In the genomic region with DNA sequence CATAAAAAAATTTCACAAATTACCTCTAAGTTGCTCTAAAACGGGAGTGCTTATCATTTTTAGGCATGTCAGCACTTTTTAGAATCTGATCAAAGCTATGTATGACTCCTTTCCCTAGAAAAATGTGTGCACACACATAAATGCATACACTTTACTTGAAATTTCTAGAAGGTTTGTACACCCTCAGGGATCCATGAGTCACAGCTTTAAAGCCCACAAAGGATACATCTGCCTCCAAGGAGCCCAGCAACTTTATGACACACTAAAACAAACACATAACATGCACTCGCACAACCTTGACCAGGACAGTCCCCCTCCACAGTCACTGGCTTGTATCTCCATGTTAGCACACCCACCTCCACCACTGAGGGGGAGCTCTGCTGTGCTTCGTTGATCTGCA, we compare ENCODE assay signal across 12 cellular contexts.
DNase-seq lines count a peak whose midpoint lies in the region; ATAC-seq, FAIRE-seq and TF ChIP-seq lines count a peak whose summit lies in the region.
"Had no signal": no experiment of that assay in that cellular context is flagged by ENCODE, and none has a peak within 500 bp of the region (broad histone marks: within the 10 kb centered on the region; RNA-seq: fewer than 3 reads in every experiment).

No MANE protein-coding gene starts in this region.

- no peaks in the 10 kb centered on the region for H3K9me3 ChIP-seq in CD8-positive, alpha-beta memory T cell (ENCODE audit: low read length)
- no peaks in the 10 kb centered on the region for H3K9me3 ChIP-seq in KOPT-K1 (ENCODE audit: insufficient read depth, low read length, poor library complexity, severe bottlenecking)
- H3K9me3 ChIP-seq in K562 (replicated peaks; ENCODE audit: control insufficient read depth, insufficient read depth, low read depth, low read length) = no peaks in the 10 kb centered on the region
- H3K9me3 ChIP-seq in mesenchymal stem cell (ENCODE audit: control insufficient read depth, low read length) = no peaks in the 10 kb centered on the region

- H3K27me3 Mint-ChIP-seq in CD8-positive, alpha-beta memory T cell = peaks cover 0 to 4% of the 10 kb centered on the region in 2 donors

- in situ Hi-C loops in K562 (cut with MboI) = no loop called here

- no peak overlapping the region for H2AK5ac ChIP-seq in mesenchymal stem cell (ENCODE audit: low read length, severe bottlenecking)

- no peak overlapping the region for H3K14ac ChIP-seq in mesenchymal stem cell (ENCODE audit: low read length in 2 of 2)

- no peak overlapping the region for H3K23ac ChIP-seq in mesenchymal stem cell (ENCODE audit: low read length in 2 of 2)

- H3K9me3 Mint-ChIP-seq in CD8-positive, alpha-beta memory T cell = no peaks in the 10 kb centered on the region
- H3K9me3 Mint-ChIP-seq: activated naive CD4-positive, alpha-beta T cell treated with anti-CD3 and anti-CD28 coated beads for 36 hours; naive thymus-derived CD8-positive, alpha-beta T cell had no signal

- FAIRE-seq in K562 (lab: Jason Lieb, UNC) = no peak

- H4K8ac ChIP-seq in mesenchymal stem cell (ENCODE audit: low read length) = no peak overlapping the region

- TF ChIP-seq RAD21 in K562 (CRISPR knock-in tag; conservative IDR thresholded peaks at IDR 0.05 in 1 of 2, IDR thresholded peaks at IDR 0.05 in 1 of 2) = no peak

- CTCF ChIA-PET in CD8-positive, alpha-beta memory T cell (lab: Charles Lee) = no interaction called here
- CTCF ChIA-PET in K562 (lab: Yijun Ruan, JAX; ENCODE audit: low intra/inter-chr PET ratio) = no interaction called here

- peak overlapping the region in 1 of 8 donors; percentile 44 for H3K27ac Mint-ChIP-seq in CD8-positive, alpha-beta memory T cell
- H3K27ac Mint-ChIP-seq: activated naive CD4-positive, alpha-beta T cell treated with anti-CD3 and anti-CD28 coated beads for 36 hours had no signal

- H3K4ac ChIP-seq in mesenchymal stem cell (ENCODE audit: low read depth in 1 of 2, low read length in 2 of 2) = no peak overlapping the region

- peak overlapping the region in 1 of 2 experiments; percentile 75 for H3K18ac ChIP-seq in mesenchymal stem cell (ENCODE audit: low read depth in 1 of 2, low read length in 2 of 2)

- H4K20me1 ChIP-seq in K562 (replicated peaks; ENCODE audit: control insufficient read depth, insufficient read depth, low read length) = no peaks in the 10 kb centered on the region

- H3K79me2 ChIP-seq in K562 (ENCODE audit: control insufficient read depth, insufficient read depth, low read length) = no peaks in the 10 kb centered on the region

- WGBS in K562 (ENCODE audit: insufficient coverage, low coverage, missing lambda C conversion rate) = 0% methylated on average over 2 of the region's 3 CpGs
- WGBS in mesenchymal stem cell = 8% methylated on average over 2 of the region's 3 CpGs

- H3K9me1 ChIP-seq in K562 (ENCODE audit: control insufficient read depth, insufficient read depth, low read length) = no peaks in the 10 kb centered on the region

- H3K4me3 Mint-ChIP-seq in CD8-positive, alpha-beta memory T cell = peak overlapping the region in 5 of 7 donors; percentile 64 to 71 (median 69)
- H3K4me3 Mint-ChIP-seq: activated naive CD4-positive, alpha-beta T cell treated with anti-CD3 and anti-CD28 coated beads for 36 hours had no signal

- H3K27me3 ChIP-seq in CD8-positive, alpha-beta memory T cell (ENCODE audit: insufficient read depth, low read length, poor library complexity, severe bottlenecking) = no peaks in the 10 kb centered on the region
- H3K27me3 ChIP-seq in K562 (ENCODE audit: control insufficient read depth in 2 of 2, insufficient read depth in 2 of 2, low read length in 2 of 2) (no peaks in the 10 kb centered on the region), mesenchymal stem cell (ENCODE audit: control insufficient read depth in 1 of 2, insufficient read depth in 1 of 2, low read length in 2 of 2) (no peaks in the 10 kb centered on the region)

- TF ChIP-seq EP300 in K562 (IDR thresholded peaks at IDR 0.05; ENCODE audit: low read length) = no peak

- POLR2A ChIA-PET in CD8-positive, alpha-beta memory T cell (lab: Charles Lee) = no interaction called here
- POLR2A ChIA-PET in K562 (lab: Yijun Ruan, JAX) = no interaction called here

- no peak overlapping the region for H2BK120ac ChIP-seq in mesenchymal stem cell (ENCODE audit: low read depth, low read length)

- BruUV-seq in K562 (replicated peaks; lab: Mats Ljungman, UMichigan) = no TSS peak

- no peak overlapping the region for H3K4me3 ChIP-seq in CD8-positive, alpha-beta memory T cell (ENCODE audit: low read length)
- no peak overlapping the region for H3K4me3 ChIP-seq in K562
- H3K4me3 ChIP-seq in mesenchymal stem cell (ENCODE audit: insufficient read depth in 1 of 2, low read depth in 1 of 2, low read length in 2 of 2) = no peak overlapping the region

- H3K4me2 ChIP-seq in K562 (ENCODE audit: insufficient read depth, low read length) (no peak overlapping the region), mesenchymal stem cell (ENCODE audit: low read length, poor library complexity, severe bottlenecking) (no peak overlapping the region)

- H3K79me1 ChIP-seq in mesenchymal stem cell (replicated peaks; ENCODE audit: low read length, poor library complexity, severe bottlenecking) = no peaks in the 10 kb centered on the region

- no peaks in the 10 kb centered on the region for H3K36me3 ChIP-seq in CD8-positive, alpha-beta memory T cell (ENCODE audit: insufficient read depth, low read length)
- H3K36me3 ChIP-seq in KOPT-K1 (ENCODE audit: insufficient read depth, low read length) (no peaks in the 10 kb centered on the region), K562 (ENCODE audit: control insufficient read depth, insufficient read depth, low read length) (no peaks in the 10 kb centered on the region), mesenchymal stem cell (ENCODE audit: control insufficient read depth in 1 of 2, insufficient read depth in 2 of 2, low read depth in 1 of 2, low read length in 2 of 2) (no peaks in the 10 kb centered on the region)
- H3K36me3 ChIP-seq: WERI-Rb-1 had no signal

- TF ChIP-seq CTCF in K562 (IDR thresholded peaks at IDR 0.05 in 2 of 3, conservative IDR thresholded peaks at IDR 0.05 in 1 of 3; ENCODE audit: insufficient read depth in 2 of 3, low read depth in 1 of 3, low read length in 3 of 3) = no peak

- no peaks in the 10 kb centered on the region for H3K36me3 Mint-ChIP-seq in CD8-positive, alpha-beta memory T cell

- peaks cover 36 to 44% (median 37%) of the 10 kb centered on the region in 3 donors for H3K4me1 Mint-ChIP-seq in CD8-positive, alpha-beta memory T cell

- intact Hi-C loops in K562 (cut with micrococcal nuclease) = no loop called here

- H2AFZ ChIP-seq in K562 (ENCODE audit: low read depth, low read length) (no peak overlapping the region), mesenchymal stem cell (ENCODE audit: low read depth, low read length) (no peak overlapping the region)

- H3K9ac ChIP-seq in K562 (ENCODE audit: insufficient read depth in 1 of 2, low read depth in 2 of 2, low read length in 2 of 2) = no peak overlapping the region
- H3K9ac ChIP-seq in mesenchymal stem cell (ENCODE audit: low read length) = peak overlapping the region; percentile 24

- TF ChIP-seq POLR2A in K562 (conservative IDR thresholded peaks at IDR 0.05) = no peak

- no peak for DNase-seq in CD8-positive, alpha-beta memory T cell
- DNase-seq in K562 (ENCODE audit: extremely low read depth in 1 of 4, low spot score in 3 of 4) = no peak
- DNase-seq in mesenchymal stem cell = peak; percentile 81
- no peak for DNase-seq in anterior cingulate cortex (lab: John Stamatoyannopoulos, UW)
- no peak for DNase-seq in DMS 273 treated with DMSO at 0.1 percent for 48 hours (lab: John Stamatoyannopoulos, UW)
- no peak for DNase-seq in NCI-H345 (lab: John Stamatoyannopoulos, UW)
- DNase-seq: activated naive CD4-positive, alpha-beta T cell treated with anti-CD3 and anti-CD28 coated beads for 36 hours; NCI-H748 treated with DMSO at 0.1 percent for 48 hours; WERI-Rb-1 had no signal

- H2BK12ac ChIP-seq in mesenchymal stem cell (ENCODE audit: low read length in 2 of 2) = no peak overlapping the region

- H3K27ac ChIP-seq in CD8-positive, alpha-beta memory T cell (ENCODE audit: low read depth, low read length) = no peak overlapping the region
- H3K27ac ChIP-seq in KOPT-K1 (ENCODE audit: low read depth, low read length, poor library complexity, severe bottlenecking) (peak overlapping the region; percentile 87), K562 (ENCODE audit: extremely low read depth, low read depth, low read length) (no peak overlapping the region), mesenchymal stem cell (ENCODE audit: low read length, poor library complexity, severe bottlenecking) (peak overlapping the region; percentile 59)
- H3K27ac ChIP-seq: WERI-Rb-1 had no signal

- H4K91ac ChIP-seq in mesenchymal stem cell (ENCODE audit: low read length) = no peak overlapping the region

- no peak overlapping the region for H2BK5ac ChIP-seq in mesenchymal stem cell (ENCODE audit: low read depth, low read length, poor library complexity, severe bottlenecking)

- H2BK15ac ChIP-seq in mesenchymal stem cell (ENCODE audit: low read depth, poor library complexity, severe bottlenecking) = no peak overlapping the region

- peaks cover 36% of the 10 kb centered on the region for H3K4me1 ChIP-seq in CD8-positive, alpha-beta memory T cell (ENCODE audit: insufficient read depth, low read length)
- H3K4me1 ChIP-seq in K562 (replicated peaks in 1 of 2; ENCODE audit: control insufficient read depth in 2 of 2, insufficient read depth in 2 of 2, low read length in 2 of 2) = no peaks in the 10 kb centered on the region
- peaks cover 15% of the 10 kb centered on the region for H3K4me1 ChIP-seq in mesenchymal stem cell (ENCODE audit: control insufficient read depth, insufficient read depth, low read depth, low read length)

- no peak for ATAC-seq in K562
- no peak for ATAC-seq in HG02588 (IDR thresholded peaks at IDR 0.05; ENCODE audit: unreplicated experiment)

TF ChIP-seq in K562, 482 proteins besides CTCF, POLR2A, EP300 and RAD21 (continues in another document):
- peak; percentile 35; the same call in 1 of the 2 replicates for TF ChIP-seq MAFF (IDR thresholded peaks at IDR 0.05; ENCODE audit: low read length)
- TF ChIP-seq, protein P1, sequence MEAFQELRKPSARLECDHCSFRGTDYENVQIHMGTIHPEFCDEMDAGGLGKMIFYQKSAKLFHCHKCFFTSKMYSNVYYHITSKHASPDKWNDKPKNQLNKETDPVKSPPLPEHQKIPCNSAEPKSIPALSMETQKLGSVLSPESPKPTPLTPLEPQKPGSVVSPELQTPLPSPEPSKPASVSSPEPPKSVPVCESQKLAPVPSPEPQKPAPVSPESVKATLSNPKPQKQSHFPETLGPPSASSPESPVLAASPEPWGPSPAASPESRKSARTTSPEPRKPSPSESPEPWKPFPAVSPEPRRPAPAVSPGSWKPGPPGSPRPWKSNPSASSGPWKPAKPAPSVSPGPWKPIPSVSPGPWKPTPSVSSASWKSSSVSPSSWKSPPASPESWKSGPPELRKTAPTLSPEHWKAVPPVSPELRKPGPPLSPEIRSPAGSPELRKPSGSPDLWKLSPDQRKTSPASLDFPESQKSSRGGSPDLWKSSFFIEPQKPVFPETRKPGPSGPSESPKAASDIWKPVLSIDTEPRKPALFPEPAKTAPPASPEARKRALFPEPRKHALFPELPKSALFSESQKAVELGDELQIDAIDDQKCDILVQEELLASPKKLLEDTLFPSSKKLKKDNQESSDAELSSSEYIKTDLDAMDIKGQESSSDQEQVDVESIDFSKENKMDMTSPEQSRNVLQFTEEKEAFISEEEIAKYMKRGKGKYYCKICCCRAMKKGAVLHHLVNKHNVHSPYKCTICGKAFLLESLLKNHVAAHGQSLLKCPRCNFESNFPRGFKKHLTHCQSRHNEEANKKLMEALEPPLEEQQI (IDR thresholded peaks at IDR 0.05) = no peak

Comparison
In these comparisons a context has a peak if more than half of its experiments do, and no peak if none do; other contexts are left out.
1. H3K27ac ChIP-seq: peak in KOPT-K1 (single experiment) and mesenchymal stem cell (single experiment); none in CD8-positive, alpha-beta memory T cell (single experiment) and K562 (single experiment).